ENCODE assay signal across 17 cellular contexts in the genomic region with DNA sequence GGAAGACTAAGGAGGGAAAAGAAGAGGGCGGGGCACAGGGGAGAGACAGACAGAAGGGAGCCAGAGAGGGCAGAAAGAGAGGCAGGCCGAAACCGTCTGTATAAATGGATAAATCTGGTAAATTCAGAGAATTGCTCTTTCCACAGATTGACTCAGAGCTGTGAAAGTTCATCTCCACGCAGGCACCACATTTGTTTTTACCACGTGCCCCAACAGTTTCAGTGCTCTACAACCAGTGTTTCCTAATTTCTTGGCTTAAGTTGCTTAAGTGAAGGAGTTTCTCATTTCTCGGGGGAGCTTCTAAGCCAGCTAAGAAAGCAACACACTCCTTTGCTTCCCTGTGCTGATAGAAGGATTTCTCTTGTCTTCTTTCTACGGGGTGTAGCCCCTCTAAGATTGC.
DNase-seq lines count a peak whose midpoint lies in the region; TF ChIP-seq lines count a peak whose summit lies in the region.
"Had no signal": no experiment of that assay in that cellular context is flagged by ENCODE, and none has a peak within 500 bp of the region (broad histone marks: within the 10 kb centered on the region; RNA-seq: fewer than 3 reads in every experiment).

No MANE protein-coding gene starts in this region.

- H3K27ac Mint-ChIP-seq in endothelial cell (ENCODE audit: unreplicated experiment) = peak overlapping the region; percentile 59
- no peak overlapping the region for H3K27ac Mint-ChIP-seq in activated CD4-positive, alpha-beta memory T cell treated with anti-CD3 and anti-CD28 coated beads for 36 hours
- H3K27ac Mint-ChIP-seq: activated CD4-positive, alpha-beta T cell treated with anti-CD3 and anti-CD28 coated beads, Interleukin-2, amount 10 ng/mL, durations not matched to agents 7 days and 5 days had no signal

- peaks cover 14% of the 10 kb centered on the region for H3K4me1 Mint-ChIP-seq in endothelial cell (ENCODE audit: unreplicated experiment)
- H3K4me1 Mint-ChIP-seq in activated CD4-positive, alpha-beta memory T cell treated with anti-CD3 and anti-CD28 coated beads for 36 hours (ENCODE audit: low read depth) = no peaks in the 10 kb centered on the region
- H3K4me1 Mint-ChIP-seq: activated CD4-positive, alpha-beta T cell treated with anti-CD3 and anti-CD28 coated beads, Interleukin-2, amount 10 ng/mL, durations not matched to agents 7 days and 5 days; naive B cell had no signal

- no peaks in the 10 kb centered on the region for H3K9me3 Mint-ChIP-seq in endothelial cell (ENCODE audit: unreplicated experiment)
- H3K9me3 Mint-ChIP-seq in activated CD4-positive, alpha-beta memory T cell treated with anti-CD3 and anti-CD28 coated beads for 36 hours = no peaks in the 10 kb centered on the region
- H3K9me3 Mint-ChIP-seq: activated CD4-positive, alpha-beta T cell treated with anti-CD3 and anti-CD28 coated beads, Interleukin-2, amount 10 ng/mL, durations not matched to agents 7 days and 5 days; naive B cell had no signal

- H3K4me3 Mint-ChIP-seq in endothelial cell (ENCODE audit: unreplicated experiment) = peak overlapping the region; percentile 51
- no peak overlapping the region for H3K4me3 Mint-ChIP-seq in activated CD4-positive, alpha-beta memory T cell treated with anti-CD3 and anti-CD28 coated beads for 36 hours
- H3K4me3 Mint-ChIP-seq: activated CD4-positive, alpha-beta T cell treated with anti-CD3 and anti-CD28 coated beads, Interleukin-2, amount 10 ng/mL, durations not matched to agents 7 days and 5 days; naive B cell had no signal

- no peak for TF ChIP-seq CTCF in endothelial cell (IDR thresholded peaks at IDR 0.05; ENCODE audit: unreplicated experiment)

- POLR2A ChIA-PET in activated CD4-positive, alpha-beta memory T cell treated with anti-CD3 and anti-CD28 coated beads for 36 hours (lab: Charles Lee) = interaction anchor here (0.6 kb wide), 1 partner anchor 500 kb away, joined by 3 read pairs; no protein-coding TSS in a partner anchor

- CTCF ChIA-PET in activated CD4-positive, alpha-beta memory T cell treated with anti-CD3 and anti-CD28 coated beads for 36 hours (lab: Charles Lee) = interaction anchor here (0.6 kb wide), 1 partner anchor 359 kb away, joined by 3 read pairs; no protein-coding TSS in a partner anchor

- intact Hi-C loops in activated CD4-positive, alpha-beta memory T cell treated with anti-CD3 and anti-CD28 coated beads for 36 hours (cut with micrococcal nuclease) = no loop called here

- DNase-seq in AG08395 (ENCODE audit: low spot score) = peak; percentile 58
- DNase-seq in NCI-H82 treated with DMSO at 0.1 percent for 48 hours (lab: John Stamatoyannopoulos, UW; ENCODE audit: unreplicated experiment) = peak; percentile 64
- no peak for DNase-seq in endothelial cell (ENCODE audit: low spot score)
- peak; percentile 19 for DNase-seq in myocyte (ENCODE audit: low read depth)
- no peak for DNase-seq in activated CD4-positive, alpha-beta memory T cell treated with anti-CD3 and anti-CD28 coated beads for 36 hours
- DNase-seq in NCI-H2227 treated with DMSO at 0.1 percent for 48 hours (lab: John Stamatoyannopoulos, UW) = no peak
- DNase-seq in NCI-H1092 (lab: John Stamatoyannopoulos, UW) = no peak
- DNase-seq in NCI-H748 treated with DMSO at 0.1 percent for 48 hours (lab: John Stamatoyannopoulos, UW) = no peak
- DNase-seq: ACHN; activated CD4-positive, alpha-beta T cell treated with anti-CD3 and anti-CD28 coated beads, Interleukin-2, amount 10 ng/mL, durations not matched to agents 7 days and 5 days; activated gamma-delta T cell treated with Interleukin-2 at 50 U/mL for 16 hours; central memory CD4-positive, alpha-beta T cell; DMS53; GOT3; naive B cell; NCI-H1417; NCI-H526 treated with DMSO at 0.1 percent for 48 hours had no signal

- no peaks in the 10 kb centered on the region for H3K36me3 Mint-ChIP-seq in endothelial cell (ENCODE audit: low read depth, unreplicated experiment)
- no peaks in the 10 kb centered on the region for H3K36me3 Mint-ChIP-seq in activated CD4-positive, alpha-beta memory T cell treated with anti-CD3 and anti-CD28 coated beads for 36 hours

- no peaks in the 10 kb centered on the region for H3K27me3 Mint-ChIP-seq in endothelial cell (ENCODE audit: unreplicated experiment)
- no peaks in the 10 kb centered on the region for H3K27me3 Mint-ChIP-seq in activated CD4-positive, alpha-beta memory T cell treated with anti-CD3 and anti-CD28 coated beads for 36 hours
- H3K27me3 Mint-ChIP-seq: naive B cell had no signal

Comparison
In these comparisons a context has a peak if more than half of its experiments do, and no peak if none do; other contexts are left out.
1. DNase-seq: peak in AG08395 (single experiment), NCI-H82 treated with DMSO at 0.1 percent for 48 hours (single experiment) and myocyte (single experiment); none in endothelial cell (single experiment), activated CD4-positive, alpha-beta memory T cell treated with anti-CD3 and anti-CD28 coated beads for 36 hours (single experiment), NCI-H2227 treated with DMSO at 0.1 percent for 48 hours (single experiment), NCI-H1092 (single experiment) and NCI-H748 treated with DMSO at 0.1 percent for 48 hours (single experiment).